Comparison of ENCODE assay signal across 16 cellular contexts in the genomic region with DNA sequence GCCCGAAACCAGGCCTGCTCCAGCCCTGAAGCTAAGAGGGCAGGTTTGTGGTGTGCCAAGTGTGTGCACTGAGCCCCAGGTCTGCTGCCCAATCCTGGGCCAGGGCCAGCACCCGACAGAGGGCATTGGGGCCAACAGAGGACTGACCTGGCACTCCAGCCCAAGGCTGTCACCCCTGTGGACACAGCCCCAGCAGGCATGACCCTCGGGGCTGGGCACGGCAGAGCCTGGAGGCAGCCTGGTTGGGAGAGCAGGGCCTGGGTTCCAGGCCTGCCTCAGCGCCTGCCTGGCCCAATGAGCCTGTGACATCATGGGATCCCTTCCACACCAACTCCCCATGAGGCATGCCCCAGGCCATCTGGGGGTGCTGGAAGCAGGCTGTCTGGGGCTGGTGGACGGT. TPM values are rescaled to one million over a fixed set of nuclear protein-coding genes. Genes with fewer than 3 reads are reported as not detected.
DNase-seq lines count a peak whose midpoint lies in the region; ATAC-seq and TF ChIP-seq lines count a peak whose summit lies in the region.
"Had no signal": no experiment of that assay in that cellular context is flagged by ENCODE, and none has a peak within 500 bp of the region (broad histone marks: within the 10 kb centered on the region; RNA-seq: fewer than 3 reads in every experiment).

No MANE protein-coding gene starts in this region.

- H3K27ac ChIP-seq in BLaER1 = peak overlapping the region; percentile 92
- peak overlapping the region; percentile 55 to 65 for H3K27ac ChIP-seq in ascending aorta
- H3K27ac ChIP-seq in gastroesophageal sphincter = peak overlapping the region in 1 of 4 donors; percentile 44

- WGBS in gastroesophageal sphincter (ENCODE audit: low coverage in 1 of 2), 2 donors = 100% methylated on average over 1 of the region's 6 CpGs; no CpG with 5 or more reads in 1 of the 2 donors

- ATAC-seq in left colon = no peak
- ATAC-seq in sciatic nerve = no peak
- no peak for ATAC-seq in gastroesophageal sphincter
- no peak for ATAC-seq in GM19467 (IDR thresholded peaks at IDR 0.05; ENCODE audit: unreplicated experiment)
- ATAC-seq: activated CD8-positive, alpha-beta memory T cell treated with anti-CD3 and anti-CD28 coated beads, Interleukin-2, amount 10 ng/mL, durations not matched to agents 7 days and 5 days; stimulated activated naive CD8-positive, alpha-beta T cell treated with anti-CD3 and anti-CD28 coated beads, Interleukin-15, amount 100 ng/mL, for 72 hours had no signal

- H3K4me3 ChIP-seq in BLaER1 (peak overlapping the region; percentile 32), ascending aorta (peak overlapping the region; percentile 10 to 16), gastroesophageal sphincter (no peak overlapping the region)
- H3K4me3 ChIP-seq: esophagus squamous epithelium, heart right ventricle had no signal

- peak overlapping the region; percentile 82 for H3K9ac ChIP-seq in BLaER1

- no peaks in the 10 kb centered on the region for H4K20me1 ChIP-seq in BLaER1

- no peak for TF ChIP-seq CTCF in ascending aorta (IDR thresholded peaks at IDR 0.05)
- no peak for TF ChIP-seq CTCF in gastroesophageal sphincter (IDR thresholded peaks at IDR 0.05)

- no peak for TF ChIP-seq POLR2A in gastroesophageal sphincter (IDR thresholded peaks at IDR 0.05)

- peaks cover 92% of the 10 kb centered on the region for H3K4me1 ChIP-seq in BLaER1
- H3K4me1 ChIP-seq in ascending aorta = peaks cover 26 to 55% of the 10 kb centered on the region in 2 donors
- H3K4me1 ChIP-seq in gastroesophageal sphincter = peaks cover 0 to 44% (median 13%) of the 10 kb centered on the region in 3 donors

- H3K36me3 ChIP-seq in BLaER1 (no peaks in the 10 kb centered on the region), ascending aorta (no peaks in the 10 kb centered on the region), gastroesophageal sphincter (no peaks in the 10 kb centered on the region)
- H3K36me3 ChIP-seq: esophagus squamous epithelium, heart right ventricle had no signal

- intact Hi-C loops in ascending aorta (cut with DNase I) (loop anchor here (1.0 kb wide), 1 partner anchor 11 kb away; a partner anchor contains a TSS), left colon (cut with DNase I, micrococcal nuclease) (no loop called here), sciatic nerve (cut with DNase I) (no loop called here)

- H3K9me3 ChIP-seq in BLaER1 (no peaks in the 10 kb centered on the region), ascending aorta (no peaks in the 10 kb centered on the region), gastroesophageal sphincter (peaks cover 0 to 13% (median 0%) of the 10 kb centered on the region in 3 donors)

- TF ChIP-seq EP300 in gastroesophageal sphincter (IDR thresholded peaks at IDR 0.05) = no peak

- peak overlapping the region; percentile 99 for H3K4me2 ChIP-seq in BLaER1

- H3K27me3 ChIP-seq in BLaER1 (peaks cover 6% of the 10 kb centered on the region; the same call in 1 of the 2 replicates), ascending aorta (no peaks in the 10 kb centered on the region), gastroesophageal sphincter (peaks cover 35% of the 10 kb centered on the region)

- DNase-seq in ascending aorta (ENCODE audit: low spot score in 2 of 2) (peak in 1 of 2 donors; percentile 62), left colon (peak; percentile 11 to 21), sciatic nerve (ENCODE audit: low spot score) (peak; percentile 57)
- DNase-seq in activated CD4-positive, alpha-beta T cell treated with anti-CD3 and anti-CD28 coated beads, Interleukin-2, amount 50 U/mL, for 4 hours = no peak
- no peak for DNase-seq in stimulated activated CD4-positive, alpha-beta T cell treated with anti-CD3 and anti-CD28 coated beads, Interleukin-4, amount 100 ng/mL, for 1 hour
- DNase-seq: activated CD4-positive, CD25-positive, alpha-beta regulatory T cell treated with anti-CD3 and anti-CD28 coated beads, Interleukin-2, amount 50 U/mL, for 72 hours; activated CD8-positive, alpha-beta memory T cell treated with anti-CD3 and anti-CD28 coated beads, Interleukin-2, amount 10 ng/mL, durations not matched to agents 7 days and 5 days; activated gamma-delta T cell; esophagus squamous epithelium; NCI-H1417 treated with DMSO at 0.1 percent for 48 hours; NCI-H226 had no signal

RNA-seq across cellular contexts. Expression of a gene that starts 10.8 kb away (rescaled TPM):
- total RNA-seq in ascending aorta (84.3 TPM), left colon (10 to 100 TPM in 1 of 2 donors, 1 to 10 TPM in 1; 9.4 to 10.1 TPM), sciatic nerve (148 TPM), gastroesophageal sphincter (10 to 100 TPM in 2 of 4 donors, 1 to 10 TPM in 2; 8.3 to 29.9 (median 14.6) TPM)

Comparison
In these comparisons a context has a peak if more than half of its experiments do, and no peak if none do; other contexts are left out.
1. H3K4me3 ChIP-seq: peak in BLaER1 (single experiment) and ascending aorta (2 of 2); none in gastroesophageal sphincter (0 of 2).
2. DNase-seq: peak in left colon (2 of 2) and sciatic nerve (single experiment); none in activated CD4-positive, alpha-beta T cell treated with anti-CD3 and anti-CD28 coated beads, Interleukin-2, amount 50 U/mL, for 4 hours (0 of 2) and stimulated activated CD4-positive, alpha-beta T cell treated with anti-CD3 and anti-CD28 coated beads, Interleukin-4, amount 100 ng/mL, for 1 hour (single experiment).